ENCODE assay signal across 21 cellular contexts in genomic region chr14:99120147-99121026, GRCh38.
A peak's percentile ranks its signal among the peaks of the same experiment; 100 is the strongest.
DNase-seq lines count a peak whose midpoint lies in the region; ATAC-seq, FAIRE-seq and TF ChIP-seq lines count a peak whose summit lies in the region.
"Had no signal": no experiment of that assay in that cellular context is flagged by ENCODE, and none has a peak within 500 bp of the region (broad histone marks: within the 10 kb centered on the region; RNA-seq: fewer than 3 reads in every experiment).

No MANE protein-coding gene starts in this region.

- H3K27me3 ChIP-seq in lung (ENCODE audit: control insufficient read depth, insufficient read depth) = peaks cover 11% of the 10 kb centered on the region
- H3K27me3 ChIP-seq in pancreas = peaks cover 0 to 7% (median 0%) of the 10 kb centered on the region in 4 donors

- H3K4me1 ChIP-seq in lung (ENCODE audit: control insufficient read depth in 2 of 2, insufficient read depth in 2 of 2, low read length in 2 of 2) = no peaks in the 10 kb centered on the region
- no peaks in the 10 kb centered on the region for H3K4me1 ChIP-seq in pancreas

- H3K27me3 Mint-ChIP-seq in activated CD4-positive, alpha-beta T cell treated with anti-CD3 and anti-CD28 coated beads, Interleukin-2, amount 10 ng/mL, durations not matched to agents 7 days and 5 days = peaks cover 11% of the 10 kb centered on the region
- H3K27me3 Mint-ChIP-seq in activated CD8-positive, alpha-beta memory T cell treated with anti-CD3 and anti-CD28 coated beads, Interleukin-2, amount 10 ng/mL, durations not matched to agents 7 days and 5 days = peaks cover 19% of the 10 kb centered on the region

- no peak for FAIRE-seq in frontal cortex (lab: Jason Lieb, UNC)
- FAIRE-seq in pancreas (lab: Jason Lieb, UNC) = no peak
- FAIRE-seq: GM12891, GM18507 had no signal

- peak overlapping the region; percentile 9 for H3K27ac Mint-ChIP-seq in activated CD4-positive, alpha-beta T cell treated with anti-CD3 and anti-CD28 coated beads, Interleukin-2, amount 10 ng/mL, durations not matched to agents 7 days and 5 days
- no peak overlapping the region for H3K27ac Mint-ChIP-seq in activated CD8-positive, alpha-beta memory T cell treated with anti-CD3 and anti-CD28 coated beads, Interleukin-2, amount 10 ng/mL, durations not matched to agents 7 days and 5 days
- H3K27ac Mint-ChIP-seq: CD4-positive, alpha-beta memory T cell had no signal

- no peak for ATAC-seq in activated CD8-positive, alpha-beta memory T cell treated with anti-CD3 and anti-CD28 coated beads, Interleukin-2, amount 10 ng/mL, durations not matched to agents 7 days and 5 days
- ATAC-seq in lung (ENCODE audit: insufficient read depth, low FRiP score) (no peak), pancreas (no peak), HG03025 (IDR thresholded peaks at IDR 0.05; ENCODE audit: low FRiP score, unreplicated experiment) (no peak)

- POLR2A ChIA-PET in activated CD4-positive, alpha-beta T cell treated with anti-CD3 and anti-CD28 coated beads, Interleukin-2, amount 10 ng/mL, durations not matched to agents 7 days and 5 days (lab: Charles Lee) = no interaction called here

- no peak for TF ChIP-seq CTCF in lung (IDR thresholded peaks at IDR 0.05; ENCODE audit: control extremely low read depth, extremely low read depth)
- no peak for TF ChIP-seq CTCF in pancreas (IDR thresholded peaks at IDR 0.05)

- intact Hi-C loops in pancreas (cut with DNase I) = no loop called here

- no peaks in the 10 kb centered on the region for H3K36me3 Mint-ChIP-seq in activated CD4-positive, alpha-beta T cell treated with anti-CD3 and anti-CD28 coated beads, Interleukin-2, amount 10 ng/mL, durations not matched to agents 7 days and 5 days (ENCODE audit: low read depth)
- no peaks in the 10 kb centered on the region for H3K36me3 Mint-ChIP-seq in activated CD8-positive, alpha-beta memory T cell treated with anti-CD3 and anti-CD28 coated beads, Interleukin-2, amount 10 ng/mL, durations not matched to agents 7 days and 5 days

- H3K36me3 ChIP-seq in lung (ENCODE audit: control insufficient read depth in 2 of 2, insufficient read depth in 2 of 2, low read length in 2 of 2) (no peaks in the 10 kb centered on the region), pancreas (no peaks in the 10 kb centered on the region)

- peaks cover 7% of the 10 kb centered on the region for H3K4me1 Mint-ChIP-seq in activated CD4-positive, alpha-beta T cell treated with anti-CD3 and anti-CD28 coated beads, Interleukin-2, amount 10 ng/mL, durations not matched to agents 7 days and 5 days
- peaks cover 5% of the 10 kb centered on the region for H3K4me1 Mint-ChIP-seq in activated CD8-positive, alpha-beta memory T cell treated with anti-CD3 and anti-CD28 coated beads, Interleukin-2, amount 10 ng/mL, durations not matched to agents 7 days and 5 days

- H3K9me3 Mint-ChIP-seq in activated CD4-positive, alpha-beta T cell treated with anti-CD3 and anti-CD28 coated beads, Interleukin-2, amount 10 ng/mL, durations not matched to agents 7 days and 5 days = no peaks in the 10 kb centered on the region
- no peaks in the 10 kb centered on the region for H3K9me3 Mint-ChIP-seq in activated CD8-positive, alpha-beta memory T cell treated with anti-CD3 and anti-CD28 coated beads, Interleukin-2, amount 10 ng/mL, durations not matched to agents 7 days and 5 days (ENCODE audit: low read depth)

- CTCF ChIA-PET in activated CD4-positive, alpha-beta T cell treated with anti-CD3 and anti-CD28 coated beads, Interleukin-2, amount 10 ng/mL, durations not matched to agents 7 days and 5 days (lab: Charles Lee) = no interaction called here
- CTCF ChIA-PET in activated CD8-positive, alpha-beta memory T cell treated with anti-CD3 and anti-CD28 coated beads, Interleukin-2, amount 10 ng/mL, durations not matched to agents 7 days and 5 days (lab: Charles Lee) = no interaction called here

- H3K9me3 ChIP-seq in lung (ENCODE audit: control insufficient read depth in 2 of 2, insufficient read depth in 1 of 2, low read length in 1 of 2) (no peaks in the 10 kb centered on the region), pancreas (no peaks in the 10 kb centered on the region)

- no peak overlapping the region for H3K27ac ChIP-seq in lung (ENCODE audit: low read depth in 1 of 2, low read length in 1 of 2)
- no peak overlapping the region for H3K27ac ChIP-seq in pancreas
- H3K27ac ChIP-seq: RWPE1 had no signal

- H3K4me3 ChIP-seq in lung (no peak overlapping the region), pancreas (no peak overlapping the region)

- 78 to 81% methylated on average over 24 of the region's 24 CpGs for WGBS in lung, 2 donors
- WGBS in pancreas, 2 donors = 55 to 66% methylated on average over 24 of the region's 24 CpGs

- no peak for DNase-seq in activated CD4-positive, alpha-beta T cell treated with anti-CD3 and anti-CD28 coated beads, Interleukin-2, amount 10 ng/mL, durations not matched to agents 7 days and 5 days
- DNase-seq in activated CD4-positive, alpha-beta T cell treated with anti-CD3 and anti-CD28 coated beads for 4 hours = no peak
- DNase-seq in NCI-H1694 treated with DMSO at 0.1 percent for 48 hours (lab: John Stamatoyannopoulos, UW) (peak; percentile 49), lung (ENCODE audit: low spot score) (peak; percentile 23), frontal cortex (ENCODE audit: low spot score in 2 of 2) (no peak), pancreas (no peak)
- DNase-seq in activated CD8-positive, alpha-beta memory T cell treated with anti-CD3 and anti-CD28 coated beads, Interleukin-2, amount 10 ng/mL, durations not matched to agents 7 days and 5 days = peak; percentile 29
- DNase-seq: Calu3; CD4-positive, alpha-beta memory T cell; GF-D8; GOT3; KBM-7; MV-4-11; NCI-H1436 treated with DMSO at 0.1 percent for 48 hours; NCI-H2081 treated with DMSO at 0.1 percent for 48 hours; NCI-H2227 treated with DMSO at 0.1 percent for 48 hours; NCI-H748 treated with DMSO at 0.1 percent for 48 hours had no signal

- no peak overlapping the region for H3K4me3 Mint-ChIP-seq in activated CD4-positive, alpha-beta T cell treated with anti-CD3 and anti-CD28 coated beads, Interleukin-2, amount 10 ng/mL, durations not matched to agents 7 days and 5 days
- H3K4me3 Mint-ChIP-seq in activated CD8-positive, alpha-beta memory T cell treated with anti-CD3 and anti-CD28 coated beads, Interleukin-2, amount 10 ng/mL, durations not matched to agents 7 days and 5 days = no peak overlapping the region

Comparison
In these comparisons a context has a peak if more than half of its experiments do, and no peak if none do; other contexts are left out.
1. DNase-seq: peak in NCI-H1694 treated with DMSO at 0.1 percent for 48 hours (single experiment), activated CD8-positive, alpha-beta memory T cell treated with anti-CD3 and anti-CD28 coated beads, Interleukin-2, amount 10 ng/mL, durations not matched to agents 7 days and 5 days (single experiment) and lung (single experiment); none in activated CD4-positive, alpha-beta T cell treated with anti-CD3 and anti-CD28 coated beads, Interleukin-2, amount 10 ng/mL, durations not matched to agents 7 days and 5 days (single experiment), activated CD4-positive, alpha-beta T cell treated with anti-CD3 and anti-CD28 coated beads for 4 hours (0 of 2), frontal cortex (0 of 2) and pancreas (0 of 6).